ENCODE assay signal across 1 cellular context in the genomic region with DNA sequence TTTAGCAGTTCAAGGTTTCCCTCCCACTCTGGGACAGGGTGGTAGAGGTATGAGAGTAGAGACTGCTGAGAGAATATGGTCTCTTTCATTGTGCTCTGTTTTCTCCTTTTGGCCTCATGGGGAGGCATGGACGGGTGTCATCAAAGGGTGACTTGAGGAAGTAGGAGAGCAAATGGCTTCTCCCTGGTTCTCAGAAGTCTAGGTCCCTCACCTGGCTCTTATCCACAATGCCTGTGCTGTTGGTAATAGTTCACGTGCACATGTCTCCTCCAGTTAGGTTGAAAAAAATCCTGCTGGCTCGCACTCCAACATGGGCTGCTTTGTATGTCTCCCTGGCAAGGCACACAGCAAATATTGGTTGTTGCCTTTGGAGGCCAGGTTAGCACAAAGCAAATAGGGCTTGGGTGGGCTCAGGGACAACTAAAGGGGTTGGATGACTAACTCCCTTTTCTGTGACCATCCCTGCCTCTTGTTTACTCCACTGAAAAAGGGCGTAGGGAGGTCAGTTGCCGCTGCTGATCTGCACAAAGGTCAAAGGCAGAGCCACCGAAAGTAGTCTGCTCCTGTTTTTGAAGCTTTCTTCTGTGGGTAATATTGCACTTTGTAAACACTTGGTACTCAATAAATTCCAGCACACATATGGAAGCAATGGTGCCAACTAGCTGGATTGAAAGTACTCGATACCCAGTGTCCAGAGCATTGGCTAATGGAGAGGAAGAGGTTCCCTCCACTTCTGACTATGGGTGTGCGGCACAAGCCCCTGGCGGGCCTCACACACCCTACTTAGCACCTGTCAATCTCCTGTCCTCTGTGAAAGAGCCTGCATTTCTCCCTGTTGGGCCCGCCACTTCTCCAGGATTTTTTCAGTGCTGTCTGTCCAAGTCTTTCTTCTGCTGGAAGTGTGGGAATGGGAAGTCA.
TF ChIP-seq lines count a peak whose summit lies in the region.

No MANE protein-coding gene starts in this region.

TF ChIP-seq in HepG2, 621 proteins besides CTCF, POLR2A, EP300 and RAD21 (continued from another document and continues in another):
- TF ChIP-seq, protein P1, sequence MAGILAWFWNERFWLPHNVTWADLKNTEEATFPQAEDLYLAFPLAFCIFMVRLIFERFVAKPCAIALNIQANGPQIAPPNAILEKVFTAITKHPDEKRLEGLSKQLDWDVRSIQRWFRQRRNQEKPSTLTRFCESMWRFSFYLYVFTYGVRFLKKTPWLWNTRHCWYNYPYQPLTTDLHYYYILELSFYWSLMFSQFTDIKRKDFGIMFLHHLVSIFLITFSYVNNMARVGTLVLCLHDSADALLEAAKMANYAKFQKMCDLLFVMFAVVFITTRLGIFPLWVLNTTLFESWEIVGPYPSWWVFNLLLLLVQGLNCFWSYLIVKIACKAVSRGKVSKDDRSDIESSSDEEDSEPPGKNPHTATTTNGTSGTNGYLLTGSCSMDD (CRISPR knock-in tag; IDR thresholded peaks at IDR 0.05) = no peak
- TF ChIP-seq FOXA3 (CRISPR knock-in tag; IDR thresholded peaks at IDR 0.05) (peak; percentile 98), ZNF143 (CRISPR knock-in tag; IDR thresholded peaks at IDR 0.05) (no peak), ZNF772 (CRISPR knock-in tag; IDR thresholded peaks at IDR 0.05) (peak; percentile 81; the same call in 1 of the 2 replicates), RFX5 (IDR thresholded peaks at IDR 0.05; ENCODE audit: low read depth, low read length) (no peak), ATF7-NPFF (CRISPR knock-in tag; IDR thresholded peaks at IDR 0.05; ENCODE audit: low read depth) (no peak), POLR2AphosphoS5 (IDR thresholded peaks at IDR 0.05; ENCODE audit: low read depth, low read length) (no peak), FOXC1 (CRISPR knock-in tag; IDR thresholded peaks at IDR 0.05; ENCODE audit: borderline replicate concordance) (0 out of 2 replicates have a peak, but pooled peaks have one; percentile 74), THYN1 (CRISPR knock-in tag; IDR thresholded peaks at IDR 0.05; ENCODE audit: borderline replicate concordance, low read depth) (no peak), EZH2 (conservative IDR thresholded peaks at IDR 0.05; ENCODE audit: low read depth, low read length) (no peak), RNF2 (conservative IDR thresholded peaks at IDR 0.05; ENCODE audit: low read depth) (0 out of 2 replicates have a peak, but pooled peaks have one; percentile 59), REL (CRISPR knock-in tag; conservative IDR thresholded peaks at IDR 0.05) (no peak), ZNF777 (CRISPR knock-in tag; IDR thresholded peaks at IDR 0.05) (no peak; the same call in 1 of the 2 replicates), SP5 (CRISPR knock-in tag; IDR thresholded peaks at IDR 0.05; ENCODE audit: borderline replicate concordance, low read depth) (peak; percentile 90), ZNF644 (CRISPR knock-in tag; IDR thresholded peaks at IDR 0.05; ENCODE audit: low read depth) (peak; percentile 84)
- TF ChIP-seq, protein P2, sequence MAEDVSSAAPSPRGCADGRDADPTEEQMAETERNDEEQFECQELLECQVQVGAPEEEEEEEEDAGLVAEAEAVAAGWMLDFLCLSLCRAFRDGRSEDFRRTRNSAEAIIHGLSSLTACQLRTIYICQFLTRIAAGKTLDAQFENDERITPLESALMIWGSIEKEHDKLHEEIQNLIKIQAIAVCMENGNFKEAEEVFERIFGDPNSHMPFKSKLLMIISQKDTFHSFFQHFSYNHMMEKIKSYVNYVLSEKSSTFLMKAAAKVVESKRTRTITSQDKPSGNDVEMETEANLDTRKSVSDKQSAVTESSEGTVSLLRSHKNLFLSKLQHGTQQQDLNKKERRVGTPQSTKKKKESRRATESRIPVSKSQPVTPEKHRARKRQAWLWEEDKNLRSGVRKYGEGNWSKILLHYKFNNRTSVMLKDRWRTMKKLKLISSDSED (CRISPR knock-in tag; IDR thresholded peaks at IDR 0.05) = no peak
- TF ChIP-seq, protein P3, sequence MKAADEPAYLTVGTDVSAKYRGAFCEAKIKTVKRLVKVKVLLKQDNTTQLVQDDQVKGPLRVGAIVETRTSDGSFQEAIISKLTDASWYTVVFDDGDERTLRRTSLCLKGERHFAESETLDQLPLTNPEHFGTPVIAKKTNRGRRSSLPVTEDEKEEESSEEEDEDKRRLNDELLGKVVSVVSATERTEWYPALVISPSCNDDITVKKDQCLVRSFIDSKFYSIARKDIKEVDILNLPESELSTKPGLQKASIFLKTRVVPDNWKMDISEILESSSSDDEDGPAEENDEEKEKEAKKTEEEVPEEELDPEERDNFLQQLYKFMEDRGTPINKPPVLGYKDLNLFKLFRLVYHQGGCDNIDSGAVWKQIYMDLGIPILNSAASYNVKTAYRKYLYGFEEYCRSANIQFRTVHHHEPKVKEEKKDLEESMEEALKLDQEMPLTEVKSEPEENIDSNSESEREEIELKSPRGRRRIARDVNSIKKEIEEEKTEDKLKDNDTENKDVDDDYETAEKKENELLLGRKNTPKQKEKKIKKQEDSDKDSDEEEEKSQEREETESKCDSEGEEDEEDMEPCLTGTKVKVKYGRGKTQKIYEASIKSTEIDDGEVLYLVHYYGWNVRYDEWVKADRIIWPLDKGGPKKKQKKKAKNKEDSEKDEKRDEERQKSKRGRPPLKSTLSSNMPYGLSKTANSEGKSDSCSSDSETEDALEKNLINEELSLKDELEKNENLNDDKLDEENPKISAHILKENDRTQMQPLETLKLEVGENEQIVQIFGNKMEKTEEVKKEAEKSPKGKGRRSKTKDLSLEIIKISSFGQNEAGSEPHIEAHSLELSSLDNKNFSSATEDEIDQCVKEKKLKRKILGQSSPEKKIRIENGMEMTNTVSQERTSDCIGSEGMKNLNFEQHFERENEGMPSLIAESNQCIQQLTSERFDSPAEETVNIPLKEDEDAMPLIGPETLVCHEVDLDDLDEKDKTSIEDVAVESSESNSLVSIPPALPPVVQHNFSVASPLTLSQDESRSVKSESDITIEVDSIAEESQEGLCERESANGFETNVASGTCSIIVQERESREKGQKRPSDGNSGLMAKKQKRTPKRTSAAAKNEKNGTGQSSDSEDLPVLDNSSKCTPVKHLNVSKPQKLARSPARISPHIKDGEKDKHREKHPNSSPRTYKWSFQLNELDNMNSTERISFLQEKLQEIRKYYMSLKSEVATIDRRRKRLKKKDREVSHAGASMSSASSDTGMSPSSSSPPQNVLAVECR (CRISPR knock-in tag; IDR thresholded peaks at IDR 0.05; ENCODE audit: borderline replicate concordance) = peak; percentile 71; the same call in 1 of the 2 replicates
- TF ChIP-seq, protein P4, sequence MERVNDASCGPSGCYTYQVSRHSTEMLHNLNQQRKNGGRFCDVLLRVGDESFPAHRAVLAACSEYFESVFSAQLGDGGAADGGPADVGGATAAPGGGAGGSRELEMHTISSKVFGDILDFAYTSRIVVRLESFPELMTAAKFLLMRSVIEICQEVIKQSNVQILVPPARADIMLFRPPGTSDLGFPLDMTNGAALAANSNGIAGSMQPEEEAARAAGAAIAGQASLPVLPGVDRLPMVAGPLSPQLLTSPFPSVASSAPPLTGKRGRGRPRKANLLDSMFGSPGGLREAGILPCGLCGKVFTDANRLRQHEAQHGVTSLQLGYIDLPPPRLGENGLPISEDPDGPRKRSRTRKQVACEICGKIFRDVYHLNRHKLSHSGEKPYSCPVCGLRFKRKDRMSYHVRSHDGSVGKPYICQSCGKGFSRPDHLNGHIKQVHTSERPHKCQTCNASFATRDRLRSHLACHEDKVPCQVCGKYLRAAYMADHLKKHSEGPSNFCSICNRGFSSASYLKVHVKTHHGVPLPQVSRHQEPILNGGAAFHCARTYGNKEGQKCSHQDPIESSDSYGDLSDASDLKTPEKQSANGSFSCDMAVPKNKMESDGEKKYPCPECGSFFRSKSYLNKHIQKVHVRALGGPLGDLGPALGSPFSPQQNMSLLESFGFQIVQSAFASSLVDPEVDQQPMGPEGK (CRISPR knock-in tag; IDR thresholded peaks at IDR 0.05) = peak; percentile 92
- TF ChIP-seq, protein P5, sequence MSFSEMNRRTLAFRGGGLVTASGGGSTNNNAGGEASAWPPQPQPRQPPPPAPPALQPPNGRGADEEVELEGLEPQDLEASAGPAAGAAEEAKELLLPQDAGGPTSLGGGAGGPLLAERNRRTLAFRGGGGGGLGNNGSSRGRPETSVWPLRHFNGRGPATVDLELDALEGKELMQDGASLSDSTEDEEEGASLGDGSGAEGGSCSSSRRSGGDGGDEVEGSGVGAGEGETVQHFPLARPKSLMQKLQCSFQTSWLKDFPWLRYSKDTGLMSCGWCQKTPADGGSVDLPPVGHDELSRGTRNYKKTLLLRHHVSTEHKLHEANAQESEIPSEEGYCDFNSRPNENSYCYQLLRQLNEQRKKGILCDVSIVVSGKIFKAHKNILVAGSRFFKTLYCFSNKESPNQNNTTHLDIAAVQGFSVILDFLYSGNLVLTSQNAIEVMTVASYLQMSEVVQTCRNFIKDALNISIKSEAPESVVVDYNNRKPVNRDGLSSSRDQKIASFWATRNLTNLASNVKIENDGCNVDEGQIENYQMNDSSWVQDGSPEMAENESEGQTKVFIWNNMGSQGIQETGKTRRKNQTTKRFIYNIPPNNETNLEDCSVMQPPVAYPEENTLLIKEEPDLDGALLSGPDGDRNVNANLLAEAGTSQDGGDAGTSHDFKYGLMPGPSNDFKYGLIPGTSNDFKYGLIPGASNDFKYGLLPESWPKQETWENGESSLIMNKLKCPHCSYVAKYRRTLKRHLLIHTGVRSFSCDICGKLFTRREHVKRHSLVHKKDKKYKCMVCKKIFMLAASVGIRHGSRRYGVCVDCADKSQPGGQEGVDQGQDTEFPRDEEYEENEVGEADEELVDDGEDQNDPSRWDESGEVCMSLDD (CRISPR knock-in tag; IDR thresholded peaks at IDR 0.05; ENCODE audit: borderline replicate concordance) = no peak; the same call in 1 of the 2 replicates
- TF ChIP-seq, protein P6, sequence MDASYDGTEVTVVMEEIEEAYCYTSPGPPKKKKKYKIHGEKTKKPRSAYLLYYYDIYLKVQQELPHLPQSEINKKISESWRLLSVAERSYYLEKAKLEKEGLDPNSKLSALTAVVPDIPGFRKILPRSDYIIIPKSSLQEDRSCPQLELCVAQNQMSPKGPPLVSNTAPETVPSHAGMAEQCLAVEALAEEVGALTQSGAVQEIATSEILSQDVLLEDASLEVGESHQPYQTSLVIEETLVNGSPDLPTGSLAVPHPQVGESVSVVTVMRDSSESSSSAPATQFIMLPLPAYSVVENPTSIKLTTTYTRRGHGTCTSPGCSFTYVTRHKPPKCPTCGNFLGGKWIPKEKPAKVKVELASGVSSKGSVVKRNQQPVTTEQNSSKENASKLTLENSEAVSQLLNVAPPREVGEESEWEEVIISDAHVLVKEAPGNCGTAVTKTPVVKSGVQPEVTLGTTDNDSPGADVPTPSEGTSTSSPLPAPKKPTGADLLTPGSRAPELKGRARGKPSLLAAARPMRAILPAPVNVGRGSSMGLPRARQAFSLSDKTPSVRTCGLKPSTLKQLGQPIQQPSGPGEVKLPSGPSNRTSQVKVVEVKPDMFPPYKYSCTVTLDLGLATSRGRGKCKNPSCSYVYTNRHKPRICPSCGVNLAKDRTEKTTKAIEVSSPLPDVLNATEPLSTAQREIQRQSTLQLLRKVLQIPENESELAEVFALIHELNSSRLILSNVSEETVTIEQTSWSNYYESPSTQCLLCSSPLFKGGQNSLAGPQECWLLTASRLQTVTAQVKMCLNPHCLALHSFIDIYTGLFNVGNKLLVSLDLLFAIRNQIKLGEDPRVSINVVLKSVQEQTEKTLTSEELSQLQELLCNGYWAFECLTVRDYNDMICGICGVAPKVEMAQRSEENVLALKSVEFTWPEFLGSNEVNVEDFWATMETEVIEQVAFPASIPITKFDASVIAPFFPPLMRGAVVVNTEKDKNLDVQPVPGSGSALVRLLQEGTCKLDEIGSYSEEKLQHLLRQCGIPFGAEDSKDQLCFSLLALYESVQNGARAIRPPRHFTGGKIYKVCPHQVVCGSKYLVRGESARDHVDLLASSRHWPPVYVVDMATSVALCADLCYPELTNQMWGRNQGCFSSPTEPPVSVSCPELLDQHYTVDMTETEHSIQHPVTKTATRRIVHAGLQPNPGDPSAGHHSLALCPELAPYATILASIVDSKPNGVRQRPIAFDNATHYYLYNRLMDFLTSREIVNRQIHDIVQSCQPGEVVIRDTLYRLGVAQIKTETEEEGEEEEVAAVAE (CRISPR knock-in tag; IDR thresholded peaks at IDR 0.05; ENCODE audit: borderline replicate concordance) = peak; percentile 71; the same call in 1 of the 2 replicates
- TF ChIP-seq, protein P7, sequence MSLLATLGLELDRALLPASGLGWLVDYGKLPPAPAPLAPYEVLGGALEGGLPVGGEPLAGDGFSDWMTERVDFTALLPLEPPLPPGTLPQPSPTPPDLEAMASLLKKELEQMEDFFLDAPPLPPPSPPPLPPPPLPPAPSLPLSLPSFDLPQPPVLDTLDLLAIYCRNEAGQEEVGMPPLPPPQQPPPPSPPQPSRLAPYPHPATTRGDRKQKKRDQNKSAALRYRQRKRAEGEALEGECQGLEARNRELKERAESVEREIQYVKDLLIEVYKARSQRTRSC (CRISPR knock-in tag; IDR thresholded peaks at IDR 0.05; ENCODE audit: low read depth) = no peak
- TF ChIP-seq, protein P8, sequence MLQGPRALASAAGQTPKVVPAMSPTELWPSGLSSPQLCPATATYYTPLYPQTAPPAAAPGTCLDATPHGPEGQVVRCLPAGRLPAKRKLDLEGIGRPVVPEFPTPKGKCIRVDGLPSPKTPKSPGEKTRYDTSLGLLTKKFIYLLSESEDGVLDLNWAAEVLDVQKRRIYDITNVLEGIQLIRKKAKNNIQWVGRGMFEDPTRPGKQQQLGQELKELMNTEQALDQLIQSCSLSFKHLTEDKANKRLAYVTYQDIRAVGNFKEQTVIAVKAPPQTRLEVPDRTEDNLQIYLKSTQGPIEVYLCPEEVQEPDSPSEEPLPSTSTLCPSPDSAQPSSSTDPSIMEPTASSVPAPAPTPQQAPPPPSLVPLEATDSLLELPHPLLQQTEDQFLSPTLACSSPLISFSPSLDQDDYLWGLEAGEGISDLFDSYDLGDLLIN (CRISPR knock-in tag; IDR thresholded peaks at IDR 0.05; ENCODE audit: borderline replicate concordance) = no peak
